1 cellular context compared by ENCODE assay signal in the genomic region with DNA sequence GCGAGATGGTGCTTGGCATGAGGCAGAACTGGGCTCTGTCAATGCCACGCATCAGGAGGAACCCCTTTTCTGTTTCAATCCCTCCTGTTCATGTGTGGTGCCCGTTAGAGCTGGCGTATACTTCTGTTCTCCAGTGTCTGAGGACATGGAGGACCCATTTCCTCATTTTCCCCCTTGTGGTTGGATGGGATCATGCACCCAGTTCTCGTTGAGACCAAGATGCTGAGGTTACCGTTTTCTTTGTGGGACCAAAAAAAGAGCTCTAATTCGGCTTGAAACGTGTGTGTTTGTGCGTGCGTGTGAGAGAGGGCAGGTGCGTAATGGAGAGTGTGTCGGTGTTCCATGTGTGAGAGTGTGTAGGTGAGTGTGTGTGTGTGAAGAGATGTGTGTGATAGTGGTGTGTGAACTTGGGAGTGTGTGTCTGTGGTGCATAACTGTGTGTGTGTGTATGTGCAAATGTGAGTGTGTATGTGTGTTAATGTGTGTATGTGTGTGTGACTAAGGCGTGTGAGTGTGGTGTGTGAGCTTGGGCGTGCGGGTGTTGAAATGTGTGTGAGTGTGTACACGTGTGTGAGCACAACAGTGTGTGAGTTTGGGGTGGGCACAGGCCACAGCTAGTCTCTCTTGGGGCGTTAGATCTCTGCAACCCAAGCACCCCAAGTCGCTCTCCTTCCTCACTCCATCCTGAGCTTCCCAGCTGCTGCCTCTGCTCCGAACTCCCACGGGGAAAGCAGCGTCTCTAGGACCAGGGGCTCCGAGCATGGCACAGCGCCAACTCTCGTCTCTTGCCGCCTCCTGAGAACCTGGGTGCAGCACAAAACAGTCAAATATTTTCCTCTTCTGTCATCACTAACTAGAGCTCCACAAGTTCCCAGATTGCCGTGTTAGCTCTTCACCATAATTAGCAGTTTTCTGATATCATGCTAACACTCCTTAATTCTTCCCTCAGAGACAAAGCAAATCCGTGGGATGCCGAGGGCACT.
TF ChIP-seq lines count a peak whose summit lies in the region.

No MANE protein-coding gene starts in this region.

TF ChIP-seq in GM23338, 12 proteins besides CTCF, POLR2A, EP300 and RAD21 (continued from another document):
- TF ChIP-seq, protein P1, sequence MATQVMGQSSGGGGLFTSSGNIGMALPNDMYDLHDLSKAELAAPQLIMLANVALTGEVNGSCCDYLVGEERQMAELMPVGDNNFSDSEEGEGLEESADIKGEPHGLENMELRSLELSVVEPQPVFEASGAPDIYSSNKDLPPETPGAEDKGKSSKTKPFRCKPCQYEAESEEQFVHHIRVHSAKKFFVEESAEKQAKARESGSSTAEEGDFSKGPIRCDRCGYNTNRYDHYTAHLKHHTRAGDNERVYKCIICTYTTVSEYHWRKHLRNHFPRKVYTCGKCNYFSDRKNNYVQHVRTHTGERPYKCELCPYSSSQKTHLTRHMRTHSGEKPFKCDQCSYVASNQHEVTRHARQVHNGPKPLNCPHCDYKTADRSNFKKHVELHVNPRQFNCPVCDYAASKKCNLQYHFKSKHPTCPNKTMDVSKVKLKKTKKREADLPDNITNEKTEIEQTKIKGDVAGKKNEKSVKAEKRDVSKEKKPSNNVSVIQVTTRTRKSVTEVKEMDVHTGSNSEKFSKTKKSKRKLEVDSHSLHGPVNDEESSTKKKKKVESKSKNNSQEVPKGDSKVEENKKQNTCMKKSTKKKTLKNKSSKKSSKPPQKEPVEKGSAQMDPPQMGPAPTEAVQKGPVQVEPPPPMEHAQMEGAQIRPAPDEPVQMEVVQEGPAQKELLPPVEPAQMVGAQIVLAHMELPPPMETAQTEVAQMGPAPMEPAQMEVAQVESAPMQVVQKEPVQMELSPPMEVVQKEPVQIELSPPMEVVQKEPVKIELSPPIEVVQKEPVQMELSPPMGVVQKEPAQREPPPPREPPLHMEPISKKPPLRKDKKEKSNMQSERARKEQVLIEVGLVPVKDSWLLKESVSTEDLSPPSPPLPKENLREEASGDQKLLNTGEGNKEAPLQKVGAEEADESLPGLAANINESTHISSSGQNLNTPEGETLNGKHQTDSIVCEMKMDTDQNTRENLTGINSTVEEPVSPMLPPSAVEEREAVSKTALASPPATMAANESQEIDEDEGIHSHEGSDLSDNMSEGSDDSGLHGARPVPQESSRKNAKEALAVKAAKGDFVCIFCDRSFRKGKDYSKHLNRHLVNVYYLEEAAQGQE (IDR thresholded peaks at IDR 0.05; ENCODE audit: unreplicated experiment), result no peak
